ENCODE assay signal across 8 cellular contexts in the genomic region with DNA sequence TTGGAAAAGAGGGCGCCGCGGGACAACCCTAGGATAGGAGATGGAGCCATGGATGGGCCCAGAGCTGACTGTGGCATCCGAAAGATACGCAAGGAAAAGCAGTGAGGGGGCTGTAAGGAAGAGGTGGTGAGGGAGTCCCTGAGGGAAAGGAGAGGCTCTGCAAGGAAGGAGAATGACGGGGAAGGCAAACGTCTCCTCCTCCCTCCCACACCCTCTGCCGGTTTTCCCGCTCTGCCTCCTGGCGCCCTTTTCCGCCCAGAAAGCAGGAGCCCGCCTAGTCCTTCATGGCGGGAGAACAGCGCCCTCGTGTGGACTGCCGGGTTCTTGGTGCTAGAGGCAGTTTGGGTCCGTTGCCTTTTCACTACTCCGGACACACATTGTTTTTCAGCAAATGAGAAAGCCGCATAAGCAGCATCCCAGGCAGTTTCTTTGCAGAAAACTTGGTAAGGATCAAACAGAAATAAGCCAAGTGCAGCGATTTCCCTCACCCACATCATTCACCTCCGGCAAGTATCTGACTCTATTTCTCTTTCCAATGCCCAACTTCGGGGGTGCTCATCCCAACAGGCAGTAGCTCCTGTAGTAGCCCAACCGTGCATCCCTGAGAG.
DNase-seq lines count a peak whose midpoint lies in the region; ATAC-seq and TF ChIP-seq lines count a peak whose summit lies in the region.

No MANE protein-coding gene starts in this region.

- no peak overlapping the region for H3K4me3 ChIP-seq in neural cell (ENCODE audit: low read length)

- no peaks in the 10 kb centered on the region for H3K27me3 ChIP-seq in neural cell (ENCODE audit: insufficient read depth, low read depth, low read length)

- DNase-seq in GM04503 (ENCODE audit: low read depth) (peak; percentile 14), OCI-M1 (lab: John Stamatoyannopoulos, UW) (peak; percentile 83), fibroblast of the conjunctiva (ENCODE audit: low read depth) (peak; percentile 55), superior temporal gyrus (ENCODE audit: extremely low spot score) (peak; percentile 74)
- peak; percentile 37 for DNase-seq in activated T-helper 1 cell treated with anti-CD3 and anti-CD28 coated beads, Interleukin-12 subunit alpha, Interleukin-12 subunit beta, Interleukin-2, Interleukin-4 antibody, amounts not matched to agents 30 ng/mL and 10 ng/mL and 1 ng/mL, durations not matched to agents 14 hours and 24 hours and 36 hours (ENCODE audit: low spot score)

- no peaks in the 10 kb centered on the region for H3K9me3 Mint-ChIP-seq in activated T-helper 1 cell treated with anti-CD3 and anti-CD28 coated beads, Interleukin-12 subunit alpha, Interleukin-12 subunit beta, Interleukin-2, Interleukin-4 antibody, amounts not matched to agents 30 ng/mL and 10 ng/mL and 1 ng/mL, durations not matched to agents 14 hours and 24 hours and 36 hours

- no peak overlapping the region for H3K27ac ChIP-seq in neural cell (ENCODE audit: low read length)

- no peaks in the 10 kb centered on the region for H3K36me3 ChIP-seq in neural cell (ENCODE audit: insufficient read depth, low read length)

- intact Hi-C loops in activated T-helper 1 cell treated with anti-CD3 and anti-CD28 coated beads, Interleukin-12 subunit alpha, Interleukin-12 subunit beta, Interleukin-2, Interleukin-4 antibody, amounts not matched to agents 30 ng/mL and 10 ng/mL and 1 ng/mL, durations not matched to agents 14 hours and 24 hours and 36 hours (cut with micrococcal nuclease): loop anchor here (1.0 kb wide), 3 partner anchors 109 to 1560 kb away; no protein-coding TSS in a partner anchor

- no peaks in the 10 kb centered on the region for H3K9me2 ChIP-seq in neural cell (ENCODE audit: insufficient read depth, low read length)

- ATAC-seq in HG02852 (IDR thresholded peaks at IDR 0.05; ENCODE audit: unreplicated experiment): peak; percentile 73
- no peak for ATAC-seq in GM19455 (IDR thresholded peaks at IDR 0.05; ENCODE audit: unreplicated experiment)

- H3K4me1 Mint-ChIP-seq in activated T-helper 1 cell treated with anti-CD3 and anti-CD28 coated beads, Interleukin-12 subunit alpha, Interleukin-12 subunit beta, Interleukin-2, Interleukin-4 antibody, amounts not matched to agents 30 ng/mL and 10 ng/mL and 1 ng/mL, durations not matched to agents 14 hours and 24 hours and 36 hours (ENCODE audit: low read depth): peaks cover 8% of the 10 kb centered on the region

- H4K20me1 ChIP-seq in neural cell (ENCODE audit: insufficient read depth): no peaks in the 10 kb centered on the region

- H2AFZ ChIP-seq in neural cell (ENCODE audit: low read depth, low read length): no peak overlapping the region

- no peaks in the 10 kb centered on the region for H3F3A ChIP-seq in neural cell (ENCODE audit: insufficient read depth, low read length, poor library complexity, severe bottlenecking)

- no peaks in the 10 kb centered on the region for H3K36me3 Mint-ChIP-seq in activated T-helper 1 cell treated with anti-CD3 and anti-CD28 coated beads, Interleukin-12 subunit alpha, Interleukin-12 subunit beta, Interleukin-2, Interleukin-4 antibody, amounts not matched to agents 30 ng/mL and 10 ng/mL and 1 ng/mL, durations not matched to agents 14 hours and 24 hours and 36 hours (ENCODE audit: low read depth)

- H3K27ac Mint-ChIP-seq in activated T-helper 1 cell treated with anti-CD3 and anti-CD28 coated beads, Interleukin-12 subunit alpha, Interleukin-12 subunit beta, Interleukin-2, Interleukin-4 antibody, amounts not matched to agents 30 ng/mL and 10 ng/mL and 1 ng/mL, durations not matched to agents 14 hours and 24 hours and 36 hours: no peak overlapping the region

- H3K4me3 Mint-ChIP-seq in activated T-helper 1 cell treated with anti-CD3 and anti-CD28 coated beads, Interleukin-12 subunit alpha, Interleukin-12 subunit beta, Interleukin-2, Interleukin-4 antibody, amounts not matched to agents 30 ng/mL and 10 ng/mL and 1 ng/mL, durations not matched to agents 14 hours and 24 hours and 36 hours: no peak overlapping the region

- no peak overlapping the region for H3K9ac ChIP-seq in neural cell (ENCODE audit: low read length)

- no peaks in the 10 kb centered on the region for H3K9me3 ChIP-seq in neural cell (ENCODE audit: low read length)

- no peak overlapping the region for H3K4me2 ChIP-seq in neural cell (ENCODE audit: low read length)

- no peaks in the 10 kb centered on the region for H3K79me2 ChIP-seq in neural cell (replicated peaks; ENCODE audit: insufficient read depth, low read length)

- TF ChIP-seq EP300 in neural cell (conservative IDR thresholded peaks at IDR 0.05; ENCODE audit: poor library complexity, severe bottlenecking): no peak

- peaks cover 10% of the 10 kb centered on the region for H3K27me3 Mint-ChIP-seq in activated T-helper 1 cell treated with anti-CD3 and anti-CD28 coated beads, Interleukin-12 subunit alpha, Interleukin-12 subunit beta, Interleukin-2, Interleukin-4 antibody, amounts not matched to agents 30 ng/mL and 10 ng/mL and 1 ng/mL, durations not matched to agents 14 hours and 24 hours and 36 hours (ENCODE audit: insufficient read depth)

- no peak for TF ChIP-seq RAD21 in neural cell (conservative IDR thresholded peaks at IDR 0.05)

- peak; percentile 35 for TF ChIP-seq CTCF in neural cell (IDR thresholded peaks at IDR 0.05; ENCODE audit: poor library complexity, severe bottlenecking)

TF ChIP-seq in neural cell, 6 proteins besides CTCF, POLR2A, EP300 and RAD21:
- TF ChIP-seq MXI1 (conservative IDR thresholded peaks at IDR 0.05; ENCODE audit: poor library complexity, severe bottlenecking): no peak
- no peak for TF ChIP-seq SMC3 (conservative IDR thresholded peaks at IDR 0.05; ENCODE audit: poor library complexity)
- no peak for TF ChIP-seq TAF1 (IDR thresholded peaks at IDR 0.05; ENCODE audit: low read depth)
- TF ChIP-seq, protein P1, sequence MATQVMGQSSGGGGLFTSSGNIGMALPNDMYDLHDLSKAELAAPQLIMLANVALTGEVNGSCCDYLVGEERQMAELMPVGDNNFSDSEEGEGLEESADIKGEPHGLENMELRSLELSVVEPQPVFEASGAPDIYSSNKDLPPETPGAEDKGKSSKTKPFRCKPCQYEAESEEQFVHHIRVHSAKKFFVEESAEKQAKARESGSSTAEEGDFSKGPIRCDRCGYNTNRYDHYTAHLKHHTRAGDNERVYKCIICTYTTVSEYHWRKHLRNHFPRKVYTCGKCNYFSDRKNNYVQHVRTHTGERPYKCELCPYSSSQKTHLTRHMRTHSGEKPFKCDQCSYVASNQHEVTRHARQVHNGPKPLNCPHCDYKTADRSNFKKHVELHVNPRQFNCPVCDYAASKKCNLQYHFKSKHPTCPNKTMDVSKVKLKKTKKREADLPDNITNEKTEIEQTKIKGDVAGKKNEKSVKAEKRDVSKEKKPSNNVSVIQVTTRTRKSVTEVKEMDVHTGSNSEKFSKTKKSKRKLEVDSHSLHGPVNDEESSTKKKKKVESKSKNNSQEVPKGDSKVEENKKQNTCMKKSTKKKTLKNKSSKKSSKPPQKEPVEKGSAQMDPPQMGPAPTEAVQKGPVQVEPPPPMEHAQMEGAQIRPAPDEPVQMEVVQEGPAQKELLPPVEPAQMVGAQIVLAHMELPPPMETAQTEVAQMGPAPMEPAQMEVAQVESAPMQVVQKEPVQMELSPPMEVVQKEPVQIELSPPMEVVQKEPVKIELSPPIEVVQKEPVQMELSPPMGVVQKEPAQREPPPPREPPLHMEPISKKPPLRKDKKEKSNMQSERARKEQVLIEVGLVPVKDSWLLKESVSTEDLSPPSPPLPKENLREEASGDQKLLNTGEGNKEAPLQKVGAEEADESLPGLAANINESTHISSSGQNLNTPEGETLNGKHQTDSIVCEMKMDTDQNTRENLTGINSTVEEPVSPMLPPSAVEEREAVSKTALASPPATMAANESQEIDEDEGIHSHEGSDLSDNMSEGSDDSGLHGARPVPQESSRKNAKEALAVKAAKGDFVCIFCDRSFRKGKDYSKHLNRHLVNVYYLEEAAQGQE (IDR thresholded peaks at IDR 0.05; ENCODE audit: borderline replicate concordance): no peak
- TF ChIP-seq EZH2 (IDR thresholded peaks at IDR 0.05; ENCODE audit: borderline replicate concordance, insufficient read depth, low read length, poor library complexity, severe bottlenecking): no peak
- no peak for TF ChIP-seq POLR2AphosphoS5 (IDR thresholded peaks at IDR 0.05)

Comparison
In these comparisons a context has a peak if more than half of its experiments do, and no peak if none do; other contexts are left out.
1. DNase-seq: peak in every context shown above with its lines; median percentile 83 in OCI-M1; 74 in superior temporal gyrus; 55 in fibroblast of the conjunctiva; 37 in activated T-helper 1 cell treated with anti-CD3 and anti-CD28 coated beads, Interleukin-12 subunit alpha, Interleukin-12 subunit beta, Interleukin-2, Interleukin-4 antibody, amounts not matched to agents 30 ng/mL and 10 ng/mL and 1 ng/mL, durations not matched to agents 14 hours and 24 hours and 36 hours; 14 in GM04503.